ENCODE assay signal across 8 cellular contexts in the genomic region with DNA sequence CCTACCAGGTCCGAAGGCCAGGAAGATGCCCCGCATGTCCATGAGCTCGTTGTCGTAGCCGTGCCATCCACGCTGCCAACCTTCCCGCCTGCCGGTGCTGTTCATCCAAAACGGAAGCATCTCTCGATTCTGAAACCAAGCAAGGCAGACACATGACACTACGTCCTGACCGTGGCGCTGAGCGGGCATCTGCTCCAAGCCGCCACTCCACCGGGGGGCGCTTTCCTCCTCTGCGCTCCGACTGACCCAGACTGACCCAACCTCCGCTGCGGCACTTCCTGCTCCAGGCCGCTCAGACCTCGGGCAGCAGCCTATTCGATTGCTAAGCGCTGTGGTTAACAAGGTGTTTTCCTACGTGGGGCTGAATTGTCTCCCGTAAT.
DNase-seq lines count a peak whose midpoint lies in the region; ATAC-seq and TF ChIP-seq lines count a peak whose summit lies in the region.

No MANE protein-coding gene starts in this region.

- peaks cover 6% of the 10 kb centered on the region for H3K9me3 Mint-ChIP-seq in glutamatergic neuron (ENCODE audit: unreplicated experiment)

- no peaks in the 10 kb centered on the region for H3K27me3 ChIP-seq in osteoblast (ENCODE audit: insufficient read depth, low read length)

- no peaks in the 10 kb centered on the region for H3K36me3 Mint-ChIP-seq in glutamatergic neuron (ENCODE audit: unreplicated experiment)

- peak overlapping the region; percentile 56 for H3K4me2 ChIP-seq in osteoblast (ENCODE audit: insufficient read depth, low read length)

- no peak for ATAC-seq in GM21619 (IDR thresholded peaks at IDR 0.05; ENCODE audit: unreplicated experiment)

- no peak overlapping the region for H3K27ac ChIP-seq in osteoblast (ENCODE audit: low read depth, low read length)

- H3K27ac Mint-ChIP-seq in glutamatergic neuron (ENCODE audit: unreplicated experiment) = no peak overlapping the region

- no peaks in the 10 kb centered on the region for H3K79me2 ChIP-seq in osteoblast (ENCODE audit: insufficient read depth, low read length)

- DNase-seq in activated T-cell treated with anti-CD3 and anti-CD28 coated beads for 48 hours (ENCODE audit: low read depth) (peak; percentile 15), RPMI8226 (peak; percentile 34), germinal center (ENCODE audit: low spot score) (peak; percentile 8), osteoblast (ENCODE audit: insufficient read length, low spot score, missing footprints) (no peak), glutamatergic neuron (no peak), GOT3 (lab: John Stamatoyannopoulos, UW) (no peak)
- no peak for DNase-seq in activated T-cell treated with anti-CD3 and anti-CD28 coated beads, Interleukin-2, amount 50 U/mL, for 1 hour

- no peak overlapping the region for H3K4me3 Mint-ChIP-seq in glutamatergic neuron (ENCODE audit: unreplicated experiment)

- no peaks in the 10 kb centered on the region for H4K20me1 ChIP-seq in osteoblast (ENCODE audit: insufficient read depth, low read length)

- H3K4me1 ChIP-seq in osteoblast (ENCODE audit: insufficient read depth, low read length) = no peaks in the 10 kb centered on the region

- peak overlapping the region; percentile 73 for H2AFZ ChIP-seq in osteoblast (ENCODE audit: low read length)

- H3K27me3 Mint-ChIP-seq in glutamatergic neuron (ENCODE audit: unreplicated experiment) = no peaks in the 10 kb centered on the region

- no peaks in the 10 kb centered on the region for H3K36me3 ChIP-seq in osteoblast (ENCODE audit: insufficient read depth, low read length)

- peak overlapping the region; percentile 27 for H3K4me3 ChIP-seq in osteoblast (ENCODE audit: insufficient read depth, low read length)

- TF ChIP-seq CTCF in osteoblast (IDR thresholded peaks at IDR 0.05; ENCODE audit: extremely low read depth, low read depth, low read length) (no peak), glutamatergic neuron (IDR thresholded peaks at IDR 0.05; ENCODE audit: partially characterized antibody, unreplicated experiment) (no peak)

- H3K4me1 Mint-ChIP-seq in glutamatergic neuron (ENCODE audit: low read depth, unreplicated experiment) = peaks cover 8% of the 10 kb centered on the region

- no peaks in the 10 kb centered on the region for H3K9me3 ChIP-seq in osteoblast (ENCODE audit: low read depth, low read length)

Comparison
In these comparisons a context has a peak if more than half of its experiments do, and no peak if none do; other contexts are left out.
1. DNase-seq: peak in activated T-cell treated with anti-CD3 and anti-CD28 coated beads for 48 hours (single experiment), RPMI8226 (single experiment) and germinal center (single experiment); none in activated T-cell treated with anti-CD3 and anti-CD28 coated beads, Interleukin-2, amount 50 U/mL, for 1 hour (single experiment), osteoblast (single experiment), glutamatergic neuron (single experiment) and GOT3 (single experiment).